Comparison of ENCODE assay signal across 9 cellular contexts in the genomic region with DNA sequence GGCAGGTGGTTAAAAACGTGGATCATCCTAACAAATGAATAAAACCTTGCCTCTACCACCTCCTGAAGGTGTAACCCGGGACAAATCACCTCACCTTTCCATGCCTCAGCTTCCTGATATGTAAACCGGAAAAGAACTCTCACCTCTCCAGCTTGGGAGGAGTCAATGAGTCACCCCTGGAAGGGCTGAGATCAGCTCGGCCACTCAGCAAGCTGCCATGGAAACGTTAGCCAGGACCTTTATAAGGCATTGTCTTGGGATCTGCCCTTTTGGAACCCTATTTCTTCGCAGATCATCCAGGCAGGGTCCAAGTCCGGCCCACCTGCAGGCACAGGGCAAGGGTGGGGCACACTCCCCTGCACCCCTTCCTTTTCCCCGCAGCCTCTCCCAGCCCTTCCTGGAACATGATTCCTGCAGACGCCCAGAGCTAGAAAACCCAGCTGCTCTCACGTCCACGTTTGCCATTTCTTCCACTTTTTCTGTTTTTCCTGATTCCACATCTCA.
A peak's percentile ranks its signal among the peaks of the same experiment; 100 is the strongest.
DNase-seq lines count a peak whose midpoint lies in the region; ATAC-seq and TF ChIP-seq lines count a peak whose summit lies in the region.
"Had no signal": no experiment of that assay in that cellular context is flagged by ENCODE, and none has a peak within 500 bp of the region (broad histone marks: within the 10 kb centered on the region; RNA-seq: fewer than 3 reads in every experiment).

No MANE protein-coding gene starts in this region.

- H3K27me3 ChIP-seq in CD8-positive, alpha-beta T cell (ENCODE audit: insufficient read depth, low read length), result peaks cover 3% of the 10 kb centered on the region

- no peak overlapping the region for H3K4me3 ChIP-seq in CD8-positive, alpha-beta T cell (ENCODE audit: low read depth, low read length)

- no peak overlapping the region for H3K27ac Mint-ChIP-seq in CD8-positive, alpha-beta T cell

- H3K27me3 Mint-ChIP-seq in CD8-positive, alpha-beta T cell (ENCODE audit: low read depth), result peaks cover 40% of the 10 kb centered on the region

- peaks cover 6% of the 10 kb centered on the region for H3K9me3 Mint-ChIP-seq in CD8-positive, alpha-beta T cell

- peaks cover 6% of the 10 kb centered on the region for H3K9me3 ChIP-seq in CD8-positive, alpha-beta T cell (ENCODE audit: low read length)

- H3K4me3 Mint-ChIP-seq in CD8-positive, alpha-beta T cell, result no peak overlapping the region

- peaks cover 7% of the 10 kb centered on the region for H3K4me1 ChIP-seq in CD8-positive, alpha-beta T cell (ENCODE audit: insufficient read depth, low read length)

- DNase-seq in SIG-M5 treated with dmso at 0.1 percent for 504 hours (lab: John Stamatoyannopoulos, UW; ENCODE audit: unreplicated experiment) (peak; percentile 21), SIG-M5 (lab: John Stamatoyannopoulos, UW) (no peak), iris pigment epithelial cell (ENCODE audit: low read depth) (peak; percentile 62), hypothalamus (lab: John Stamatoyannopoulos, UW) (no peak), DMS 273 treated with DMSO at 0.1 percent for 48 hours (lab: John Stamatoyannopoulos, UW) (no peak)
- DNase-seq in CD8-positive, alpha-beta T cell, result no peak
- DNase-seq in activated CD4-positive, alpha-beta T cell treated with anti-CD3 and anti-CD28 coated beads, Interleukin-2, amount 50 U/mL, for 4 hours, result no peak
- DNase-seq: T-helper 2 cell had no signal

- peak; percentile 67 for ATAC-seq in SK-N-SH treated with all-trans-retinoic acid at 6 μM for 48 hours
- no peak for ATAC-seq in CD8-positive, alpha-beta T cell

- POLR2A ChIA-PET in CD8-positive, alpha-beta T cell (lab: Charles Lee), result no interaction called here

- no peaks in the 10 kb centered on the region for H3K36me3 Mint-ChIP-seq in CD8-positive, alpha-beta T cell

- H3K27ac ChIP-seq in CD8-positive, alpha-beta T cell (ENCODE audit: low read depth, low read length), result no peak overlapping the region

- intact Hi-C loops in CD8-positive, alpha-beta T cell (cut with DNase I, micrococcal nuclease), result no loop called here

- no peaks in the 10 kb centered on the region for H3K36me3 ChIP-seq in CD8-positive, alpha-beta T cell (ENCODE audit: insufficient read depth, low read length)

- H3K4me1 Mint-ChIP-seq in CD8-positive, alpha-beta T cell (ENCODE audit: low read depth), result peaks cover 8% of the 10 kb centered on the region

- CTCF ChIA-PET in CD8-positive, alpha-beta T cell (lab: Charles Lee), result no interaction called here

- no peak for TF ChIP-seq CTCF in CD8-positive, alpha-beta T cell (IDR thresholded peaks at IDR 0.05)

TF ChIP-seq in SK-N-SH treated with all-trans-retinoic acid at 6 μM for 48 hours, 23 proteins besides CTCF, POLR2A, EP300 and RAD21:
- TF ChIP-seq OSR1 (CRISPR knock-in tag; IDR thresholded peaks at IDR 0.05), result no peak
- TF ChIP-seq ZNF70 (CRISPR knock-in tag; IDR thresholded peaks at IDR 0.05), result no peak
- TF ChIP-seq, protein P1, sequence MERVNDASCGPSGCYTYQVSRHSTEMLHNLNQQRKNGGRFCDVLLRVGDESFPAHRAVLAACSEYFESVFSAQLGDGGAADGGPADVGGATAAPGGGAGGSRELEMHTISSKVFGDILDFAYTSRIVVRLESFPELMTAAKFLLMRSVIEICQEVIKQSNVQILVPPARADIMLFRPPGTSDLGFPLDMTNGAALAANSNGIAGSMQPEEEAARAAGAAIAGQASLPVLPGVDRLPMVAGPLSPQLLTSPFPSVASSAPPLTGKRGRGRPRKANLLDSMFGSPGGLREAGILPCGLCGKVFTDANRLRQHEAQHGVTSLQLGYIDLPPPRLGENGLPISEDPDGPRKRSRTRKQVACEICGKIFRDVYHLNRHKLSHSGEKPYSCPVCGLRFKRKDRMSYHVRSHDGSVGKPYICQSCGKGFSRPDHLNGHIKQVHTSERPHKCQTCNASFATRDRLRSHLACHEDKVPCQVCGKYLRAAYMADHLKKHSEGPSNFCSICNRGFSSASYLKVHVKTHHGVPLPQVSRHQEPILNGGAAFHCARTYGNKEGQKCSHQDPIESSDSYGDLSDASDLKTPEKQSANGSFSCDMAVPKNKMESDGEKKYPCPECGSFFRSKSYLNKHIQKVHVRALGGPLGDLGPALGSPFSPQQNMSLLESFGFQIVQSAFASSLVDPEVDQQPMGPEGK (CRISPR knock-in tag; IDR thresholded peaks at IDR 0.05; ENCODE audit: borderline replicate concordance), result no peak
- TF ChIP-seq RARB (CRISPR knock-in tag; IDR thresholded peaks at IDR 0.05), result no peak
- no peak for TF ChIP-seq ARNTL (CRISPR knock-in tag; IDR thresholded peaks at IDR 0.05; ENCODE audit: borderline replicate concordance, low read depth)
- TF ChIP-seq ZFP30 (CRISPR knock-in tag; IDR thresholded peaks at IDR 0.05), result no peak
- no peak for TF ChIP-seq CSRNP3 (CRISPR knock-in tag; IDR thresholded peaks at IDR 0.05)
- TF ChIP-seq ISL1 (CRISPR knock-in tag; IDR thresholded peaks at IDR 0.05), result no peak
- TF ChIP-seq TSHZ2 (CRISPR knock-in tag; IDR thresholded peaks at IDR 0.05), result no peak
- TF ChIP-seq, protein P2, sequence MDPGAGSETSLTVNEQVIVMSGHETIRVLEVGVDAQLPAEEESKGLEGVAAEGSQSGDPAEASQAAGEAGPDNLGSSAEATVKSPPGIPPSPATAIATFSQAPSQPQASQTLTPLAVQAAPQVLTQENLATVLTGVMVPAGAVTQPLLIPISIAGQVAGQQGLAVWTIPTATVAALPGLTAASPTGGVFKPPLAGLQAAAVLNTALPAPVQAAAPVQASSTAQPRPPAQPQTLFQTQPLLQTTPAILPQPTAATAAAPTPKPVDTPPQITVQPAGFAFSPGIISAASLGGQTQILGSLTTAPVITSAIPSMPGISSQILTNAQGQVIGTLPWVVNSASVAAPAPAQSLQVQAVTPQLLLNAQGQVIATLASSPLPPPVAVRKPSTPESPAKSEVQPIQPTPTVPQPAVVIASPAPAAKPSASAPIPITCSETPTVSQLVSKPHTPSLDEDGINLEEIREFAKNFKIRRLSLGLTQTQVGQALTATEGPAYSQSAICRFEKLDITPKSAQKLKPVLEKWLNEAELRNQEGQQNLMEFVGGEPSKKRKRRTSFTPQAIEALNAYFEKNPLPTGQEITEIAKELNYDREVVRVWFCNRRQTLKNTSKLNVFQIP (CRISPR knock-in tag; IDR thresholded peaks at IDR 0.05; ENCODE audit: borderline replicate concordance, low read depth), result no peak
- no peak for TF ChIP-seq ESRRG (CRISPR knock-in tag; IDR thresholded peaks at IDR 0.05)
- TF ChIP-seq ZFP3 (CRISPR knock-in tag; IDR thresholded peaks at IDR 0.05), result no peak
- TF ChIP-seq, protein P3, sequence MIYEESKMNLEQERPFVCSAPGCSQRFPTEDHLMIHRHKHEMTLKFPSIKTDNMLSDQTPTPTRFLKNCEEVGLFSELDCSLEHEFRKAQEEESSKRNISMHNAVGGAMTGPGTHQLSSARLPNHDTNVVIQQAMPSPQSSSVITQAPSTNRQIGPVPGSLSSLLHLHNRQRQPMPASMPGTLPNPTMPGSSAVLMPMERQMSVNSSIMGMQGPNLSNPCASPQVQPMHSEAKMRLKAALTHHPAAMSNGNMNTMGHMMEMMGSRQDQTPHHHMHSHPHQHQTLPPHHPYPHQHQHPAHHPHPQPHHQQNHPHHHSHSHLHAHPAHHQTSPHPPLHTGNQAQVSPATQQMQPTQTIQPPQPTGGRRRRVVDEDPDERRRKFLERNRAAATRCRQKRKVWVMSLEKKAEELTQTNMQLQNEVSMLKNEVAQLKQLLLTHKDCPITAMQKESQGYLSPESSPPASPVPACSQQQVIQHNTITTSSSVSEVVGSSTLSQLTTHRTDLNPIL (CRISPR knock-in tag; IDR thresholded peaks at IDR 0.05; ENCODE audit: low read depth), result no peak
- no peak for TF ChIP-seq GLIS3 (CRISPR knock-in tag; IDR thresholded peaks at IDR 0.05)
- TF ChIP-seq ZNF8 (CRISPR knock-in tag; IDR thresholded peaks at IDR 0.05), result no peak
- no peak for TF ChIP-seq SNAI2 (CRISPR knock-in tag; IDR thresholded peaks at IDR 0.05)
- no peak for TF ChIP-seq BACH2 (CRISPR knock-in tag; IDR thresholded peaks at IDR 0.05; ENCODE audit: borderline replicate concordance)
TF ChIP-seq in SK-N-SH treated with all-trans-retinoic acid at 6 μM for 48 hours: peak in this region for 0.

Comparison
In these comparisons a context has a peak if more than half of its experiments do, and no peak if none do; other contexts are left out.
1. DNase-seq: peak in SIG-M5 treated with dmso at 0.1 percent for 504 hours (single experiment) and iris pigment epithelial cell (single experiment); none in SIG-M5 (single experiment), CD8-positive, alpha-beta T cell (0 of 7), hypothalamus (0 of 51), DMS 273 treated with DMSO at 0.1 percent for 48 hours (single experiment) and activated CD4-positive, alpha-beta T cell treated with anti-CD3 and anti-CD28 coated beads, Interleukin-2, amount 50 U/mL, for 4 hours (0 of 2).